In genomic region chr4:109937352-109937751, GRCh38 we compare ENCODE assay signal across 1 cellular context. TPM values are rescaled to one million over a fixed set of nuclear protein-coding genes. Genes with fewer than 3 reads are reported as not detected.
"Had no signal": no experiment of that assay in that cellular context is flagged by ENCODE, and none has a peak within 500 bp of the region (broad histone marks: within the 10 kb centered on the region; RNA-seq: fewer than 3 reads in every experiment).

No MANE protein-coding gene starts in this region.

RNA-seq across cellular contexts. Expression of gene EGF, which starts 24.7 kb away (rescaled TPM):
- total RNA-seq: G401 had no signal
